ENCODE assay signal across 8 cellular contexts in genomic region chr17:82603981-82604448, GRCh38.
DNase-seq lines count a peak whose midpoint lies in the region; TF ChIP-seq lines count a peak whose summit lies in the region.

No MANE protein-coding gene starts in this region.

- H3K4me1 ChIP-seq in neutrophil (ENCODE audit: control insufficient read depth in 1 of 2, insufficient read depth in 1 of 2, low read depth in 1 of 2, low read length in 1 of 2) = peaks cover 0 to 5% of the 10 kb centered on the region in 2 experiments

- DNase-seq in DMS53 treated with DMSO at 0.1 percent for 48 hours (lab: John Stamatoyannopoulos, UW; ENCODE audit: unreplicated experiment) (peak; percentile 15), UCSD-AML1 (lab: John Stamatoyannopoulos, UW; ENCODE audit: unreplicated experiment) (peak; percentile 81), foreskin melanocyte (peak; percentile 33), NCI-H1694 treated with DMSO at 0.1 percent for 48 hours (lab: John Stamatoyannopoulos, UW) (no peak), NCI-H1092 (lab: John Stamatoyannopoulos, UW) (no peak), cerebellar cortex (ENCODE audit: low spot score) (no peak), NCI-H1417 (lab: John Stamatoyannopoulos, UW) (no peak)

- no peak for TF ChIP-seq CTCF in neutrophil (IDR thresholded peaks at IDR 0.05)

- H3K27ac ChIP-seq in neutrophil = peak overlapping the region; percentile 59

- H3K27me3 ChIP-seq in neutrophil = no peaks in the 10 kb centered on the region

- H3K4me3 ChIP-seq in neutrophil (ENCODE audit: low read depth in 1 of 2, low read length in 1 of 2) = no peak overlapping the region

- no peaks in the 10 kb centered on the region for H3K9me3 ChIP-seq in neutrophil

- H3K36me3 ChIP-seq in neutrophil = peaks cover 74% of the 10 kb centered on the region

Comparison
In these comparisons a context has a peak if more than half of its experiments do, and no peak if none do; other contexts are left out.
1. DNase-seq: peak in DMS53 treated with DMSO at 0.1 percent for 48 hours (single experiment), UCSD-AML1 (single experiment) and foreskin melanocyte (single experiment); none in NCI-H1694 treated with DMSO at 0.1 percent for 48 hours (single experiment), NCI-H1092 (single experiment), cerebellar cortex (single experiment) and NCI-H1417 (0 of 3).